ENCODE assay signal across 25 cellular contexts in genomic region chr9:120646943-120647342, GRCh38.
DNase-seq lines count a peak whose midpoint lies in the region; ATAC-seq, FAIRE-seq and TF ChIP-seq lines count a peak whose summit lies in the region.
"Had no signal": no experiment of that assay in that cellular context is flagged by ENCODE, and none has a peak within 500 bp of the region (broad histone marks: within the 10 kb centered on the region; RNA-seq: fewer than 3 reads in every experiment).

No MANE protein-coding gene starts in this region.

- TF ChIP-seq CTCF in neutrophil (IDR thresholded peaks at IDR 0.05) (no peak), prostate gland (IDR thresholded peaks at IDR 0.05) (no peak)

- peak; percentile 78 for FAIRE-seq in islet of Langerhans (lab: Jason Lieb, UNC)
- FAIRE-seq: D721Med, GM12891 had no signal

- H3K27ac ChIP-seq in neutrophil, result peak overlapping the region; percentile 48
- H3K27ac ChIP-seq in prostate gland, result no peak overlapping the region
- H3K27ac ChIP-seq: BLaER1, KMS-11 had no signal

- intact Hi-C loops in prostate gland (cut with DNase I), result no loop called here

- WGBS in prostate gland, result 71% methylated on average over 4 of the region's 4 CpGs

- no peaks in the 10 kb centered on the region for H3K27me3 ChIP-seq in neutrophil
- no peaks in the 10 kb centered on the region for H3K27me3 ChIP-seq in prostate gland (replicated peaks; ENCODE audit: insufficient read depth)
- H3K27me3 ChIP-seq: BLaER1 had no signal

- H3K4me1 ChIP-seq in neutrophil (ENCODE audit: control insufficient read depth in 1 of 2, insufficient read depth in 1 of 2, low read depth in 1 of 2, low read length in 1 of 2) (peaks cover 34 to 57% of the 10 kb centered on the region in 2 experiments), prostate gland (replicated peaks) (peaks cover 4% of the 10 kb centered on the region)
- H3K4me1 ChIP-seq: BLaER1 had no signal

- TF ChIP-seq POLR2A in prostate gland (IDR thresholded peaks at IDR 0.05), result no peak

- ATAC-seq in GM21825 (IDR thresholded peaks at IDR 0.05; ENCODE audit: unreplicated experiment), result no peak

- H3K36me3 ChIP-seq in neutrophil (peaks cover 62% of the 10 kb centered on the region), prostate gland (no peaks in the 10 kb centered on the region)

- H3K4me3 ChIP-seq in neutrophil (ENCODE audit: low read depth in 1 of 2, low read length in 1 of 2) (no peak overlapping the region), prostate gland (no peak overlapping the region)
- H3K4me3 ChIP-seq: BLaER1 had no signal

- DNase-seq in DMS53 treated with DMSO at 0.1 percent for 48 hours (lab: John Stamatoyannopoulos, UW; ENCODE audit: unreplicated experiment) (peak; percentile 96), NCI-H526 treated with DMSO at 0.1 percent for 48 hours (lab: John Stamatoyannopoulos, UW) (peak; percentile 48), prostate gland (ENCODE audit: low spot score) (no peak), EL (no peak)
- DNase-seq in activated CD4-positive, CD25-positive, alpha-beta regulatory T cell treated with anti-CD3 and anti-CD28 coated beads, Interleukin-2, amount 50 U/mL, for 72 hours, result no peak
- DNase-seq: CD4-positive, CD25-positive, alpha-beta regulatory T cell; GDM1; H7; MM.1S; NCI-H1694 treated with DMSO at 0.1 percent for 48 hours; NCI-H2081; NCI-H2171 treated with DMSO at 0.1 percent for 48 hours; NCI-H345; NCI-H510A treated with DMSO at 0.1 percent for 48 hours; NCI-H774; Right ventricle myocardium superior; RPMI8226; T-helper 1 cell had no signal

- H3K9me3 ChIP-seq in neutrophil (no peaks in the 10 kb centered on the region), prostate gland (no peaks in the 10 kb centered on the region)
- H3K9me3 ChIP-seq: BLaER1 had no signal

Comparison
In these comparisons a context has a peak if more than half of its experiments do, and no peak if none do; other contexts are left out.
1. DNase-seq: peak in DMS53 treated with DMSO at 0.1 percent for 48 hours (single experiment) and NCI-H526 treated with DMSO at 0.1 percent for 48 hours (single experiment); none in activated CD4-positive, CD25-positive, alpha-beta regulatory T cell treated with anti-CD3 and anti-CD28 coated beads, Interleukin-2, amount 50 U/mL, for 72 hours (single experiment), prostate gland (single experiment) and EL (single experiment).